Comparison of ENCODE assay signal across 27 cellular contexts in genomic region chr14:90610641-90611040, GRCh38.
DNase-seq lines count a peak whose midpoint lies in the region; ATAC-seq, FAIRE-seq and TF ChIP-seq lines count a peak whose summit lies in the region.
"Had no signal": no experiment of that assay in that cellular context is flagged by ENCODE, and none has a peak within 500 bp of the region (broad histone marks: within the 10 kb centered on the region; RNA-seq: fewer than 3 reads in every experiment).

No MANE protein-coding gene starts in this region.

- no peak for TF ChIP-seq RAD21 in H1 (IDR thresholded peaks at IDR 0.05 in 1 of 2, conservative IDR thresholded peaks at IDR 0.05 in 1 of 2; ENCODE audit: low read depth in 2 of 2, low read length in 2 of 2)
- TF ChIP-seq RAD21 in neural cell (conservative IDR thresholded peaks at IDR 0.05): peak; percentile 12

- no peak overlapping the region for H2BK15ac ChIP-seq in H1 (ENCODE audit: low read length)

- no peaks in the 10 kb centered on the region for H3K4me1 Mint-ChIP-seq in activated CD4-positive, alpha-beta T cell treated with anti-CD3 and anti-CD28 coated beads, Interleukin-2, amount 10 ng/mL, durations not matched to agents 24 days and 14 days
- peaks cover 0 to 2% (median 0%) of the 10 kb centered on the region in 7 donors for H3K4me1 Mint-ChIP-seq in naive thymus-derived CD4-positive, alpha-beta T cell
- H3K4me1 Mint-ChIP-seq: B cell; CD8-positive, alpha-beta memory T cell had no signal

- intact Hi-C loops in activated CD4-positive, alpha-beta T cell treated with anti-CD3 and anti-CD28 coated beads, Interleukin-2, amount 10 ng/mL, durations not matched to agents 24 days and 14 days (cut with micrococcal nuclease): no loop called here
- intact Hi-C loops in naive thymus-derived CD4-positive, alpha-beta T cell (cut with micrococcal nuclease): no loop called here

- no peak overlapping the region for H3K9ac ChIP-seq in H1 (replicated peaks in 1 of 4; ENCODE audit: extremely low read depth in 1 of 4, low read depth in 3 of 4, low read length in 3 of 4)
- H3K9ac ChIP-seq in neural cell (ENCODE audit: low read length): no peak overlapping the region
- H3K9ac ChIP-seq: GM23248 had no signal

- H3K36me3 Mint-ChIP-seq in activated CD4-positive, alpha-beta T cell treated with anti-CD3 and anti-CD28 coated beads, Interleukin-2, amount 10 ng/mL, durations not matched to agents 24 days and 14 days (ENCODE audit: low read depth): no peaks in the 10 kb centered on the region
- H3K36me3 Mint-ChIP-seq in naive thymus-derived CD4-positive, alpha-beta T cell: no peaks in the 10 kb centered on the region
- H3K36me3 Mint-ChIP-seq: CD8-positive, alpha-beta memory T cell had no signal

- H2AFZ ChIP-seq in H1 (ENCODE audit: low read length): no peak overlapping the region
- no peak overlapping the region for H2AFZ ChIP-seq in neural cell (ENCODE audit: low read depth, low read length)
- H2AFZ ChIP-seq: GM23248 had no signal

- H3K9me3 ChIP-seq in H1 (ENCODE audit: insufficient read depth in 2 of 2, low read depth in 1 of 2, low read length in 1 of 2): no peaks in the 10 kb centered on the region
- no peaks in the 10 kb centered on the region for H3K9me3 ChIP-seq in neural cell (ENCODE audit: low read length)
- H3K9me3 ChIP-seq in naive thymus-derived CD4-positive, alpha-beta T cell (ENCODE audit: control insufficient read depth in 2 of 3, low read length in 3 of 3): no peaks in the 10 kb centered on the region
- H3K9me3 ChIP-seq: MG63, SJSA1 had no signal

- peak overlapping the region; percentile 16; the same call in 1 of the 2 replicates for H2AK5ac ChIP-seq in H1 (ENCODE audit: low read depth, low read length)

- no peak overlapping the region for H3K18ac ChIP-seq in H1 (ENCODE audit: extremely low read depth, low read length)

- H3K4me2 ChIP-seq in H1 (ENCODE audit: insufficient read depth in 1 of 2, low read depth in 2 of 2, low read length in 2 of 2) (no peak overlapping the region), neural cell (ENCODE audit: low read length) (no peak overlapping the region)

- peaks cover 2% of the 10 kb centered on the region for H3K27me3 Mint-ChIP-seq in activated CD4-positive, alpha-beta T cell treated with anti-CD3 and anti-CD28 coated beads, Interleukin-2, amount 10 ng/mL, durations not matched to agents 24 days and 14 days
- H3K27me3 Mint-ChIP-seq in naive thymus-derived CD4-positive, alpha-beta T cell: peaks cover 0 to 6% (median 1%) of the 10 kb centered on the region in 5 donors

- H3K27me3 ChIP-seq in H1 (replicated peaks in 1 of 4; ENCODE audit: control insufficient read depth in 3 of 4, extremely low read depth in 1 of 4, insufficient read depth in 3 of 4, low read length in 3 of 4): no peaks in the 10 kb centered on the region
- no peaks in the 10 kb centered on the region for H3K27me3 ChIP-seq in neural cell (ENCODE audit: insufficient read depth, low read depth, low read length)
- H3K27me3 ChIP-seq in naive thymus-derived CD4-positive, alpha-beta T cell (ENCODE audit: control insufficient read depth in 2 of 2, insufficient read depth in 2 of 2, low read length in 2 of 2): no peaks in the 10 kb centered on the region
- H3K27me3 ChIP-seq: MG63, SJSA1 had no signal

- H3F3A ChIP-seq in neural cell (ENCODE audit: insufficient read depth, low read length, poor library complexity, severe bottlenecking): no peaks in the 10 kb centered on the region

- no peaks in the 10 kb centered on the region for H3K9me2 ChIP-seq in neural cell (ENCODE audit: insufficient read depth, low read length)

- no peak overlapping the region for H2BK12ac ChIP-seq in H1 (ENCODE audit: low read depth, low read length)

- H3K27ac Mint-ChIP-seq in activated CD4-positive, alpha-beta T cell treated with anti-CD3 and anti-CD28 coated beads, Interleukin-2, amount 10 ng/mL, durations not matched to agents 24 days and 14 days: peak overlapping the region; percentile 19
- no peak overlapping the region for H3K27ac Mint-ChIP-seq in naive thymus-derived CD4-positive, alpha-beta T cell
- H3K27ac Mint-ChIP-seq: B cell had no signal

- H2BK5ac ChIP-seq in H1 (ENCODE audit: low read depth, low read length): no peak overlapping the region

- FAIRE-seq in H1 (lab: Jason Lieb, UNC): no peak

- H3K27ac ChIP-seq in H1 (ENCODE audit: low read depth, low read length) (no peak overlapping the region), neural cell (ENCODE audit: low read length) (no peak overlapping the region)
- H3K27ac ChIP-seq in naive thymus-derived CD4-positive, alpha-beta T cell (ENCODE audit: low read depth, low read length): no peak overlapping the region
- H3K27ac ChIP-seq: 22Rv1, C4-2B, GM23248, SJSA1 had no signal

- no peak overlapping the region for H3K4me3 ChIP-seq in H1 (ENCODE audit: extremely low read depth in 1 of 4, insufficient read depth in 2 of 4, low read depth in 3 of 4, low read length in 4 of 4)
- no peak overlapping the region for H3K4me3 ChIP-seq in neural cell (ENCODE audit: low read length)
- no peak overlapping the region for H3K4me3 ChIP-seq in naive thymus-derived CD4-positive, alpha-beta T cell (ENCODE audit: low read length)
- H3K4me3 ChIP-seq: GM23248, MG63, SJSA1 had no signal

- H3K4me1 ChIP-seq in H1 (replicated peaks in 1 of 4; ENCODE audit: control insufficient read depth in 3 of 4, insufficient read depth in 4 of 4, low read length in 3 of 4): peaks cover 11 to 20% (median 14%) of the 10 kb centered on the region in 4 experiments; a peak in 6 of 7 replicates
- H3K4me1 ChIP-seq in naive thymus-derived CD4-positive, alpha-beta T cell (ENCODE audit: control insufficient read depth in 2 of 2, insufficient read depth in 2 of 2, low read length in 2 of 2): no peaks in the 10 kb centered on the region
- H3K4me1 ChIP-seq: SJSA1 had no signal

- no peak for ATAC-seq in naive thymus-derived CD4-positive, alpha-beta T cell
- ATAC-seq: HCT116 had no signal

- no peaks in the 10 kb centered on the region for H3K23me2 ChIP-seq in H1 (ENCODE audit: low read depth, low read length)

- H3K79me1 ChIP-seq in H1 (ENCODE audit: low read depth, low read length): no peaks in the 10 kb centered on the region

- H3K56ac ChIP-seq in H1 (replicated peaks; ENCODE audit: insufficient read length, low read depth, low read length): no peak overlapping the region

- TF ChIP-seq EP300 in H1 (IDR thresholded peaks at IDR 0.05; ENCODE audit: borderline replicate concordance in 1 of 2, low read depth in 2 of 2, low read length in 2 of 2): no peak
- TF ChIP-seq EP300 in neural cell (conservative IDR thresholded peaks at IDR 0.05; ENCODE audit: poor library complexity, severe bottlenecking): no peak

- no peak overlapping the region for H4K5ac ChIP-seq in H1 (ENCODE audit: insufficient read length, low read depth, low read length)

- H3K14ac ChIP-seq in H1 (ENCODE audit: insufficient read length): no peak overlapping the region

- CTCF ChIA-PET in H1 (lab: Charles Lee; ENCODE audit: partially characterized antibody): interaction anchor here (1.0 to 1.1 kb wide), 2 partner anchors 20 to 86 kb away, joined by 3 to 4 read pairs; no protein-coding TSS in a partner anchor
- CTCF ChIA-PET in naive thymus-derived CD4-positive, alpha-beta T cell (lab: Charles Lee): no interaction called here

- H3K36me3 ChIP-seq in H1 (ENCODE audit: control insufficient read depth in 2 of 4, insufficient read depth in 4 of 4, low read length in 3 of 4) (no peaks in the 10 kb centered on the region), neural cell (ENCODE audit: insufficient read depth, low read length) (peaks cover 3% of the 10 kb centered on the region)
- no peaks in the 10 kb centered on the region for H3K36me3 ChIP-seq in naive thymus-derived CD4-positive, alpha-beta T cell (ENCODE audit: control insufficient read depth in 2 of 3, insufficient read depth in 3 of 3, low read length in 3 of 3)
- H3K36me3 ChIP-seq: MG63, SJSA1 had no signal

- no peak for DNase-seq in activated CD4-positive, alpha-beta T cell treated with anti-CD3 and anti-CD28 coated beads, Interleukin-2, amount 10 ng/mL, durations not matched to agents 24 days and 14 days
- no peak for DNase-seq in activated CD4-positive, alpha-beta T cell treated with anti-CD3 and anti-CD28 coated beads for 4 hours
- no peak for DNase-seq in H1 (ENCODE audit: low read depth in 1 of 2, low spot score in 2 of 2)
- DNase-seq in GM10266 (ENCODE audit: extremely low spot score): no peak
- no peak for DNase-seq in naive thymus-derived CD4-positive, alpha-beta T cell
- no peak for DNase-seq in activated naive CD4-positive, alpha-beta T cell treated with Interleukin-2 at 50 U/mL for 16 hours
- DNase-seq: CD8-positive, alpha-beta memory T cell; DMS79 treated with DMSO at 0.1 percent for 48 hours; GM23248; IMR-90; KG1; MG63; NCI-H1105 treated with DMSO at 0.1 percent for 48 hours; NCI-H146; NCI-H1930; NCI-H2107; NCI-H446; NCI-H524 treated with DMSO at 0.1 percent for 48 hours; NCI-H774; Right ventricle myocardium superior; RPMI8226 had no signal

- WGBS in H1 (ENCODE audit: extremely low coverage in 1 of 2, insufficient coverage in 1 of 2, insufficient read length in 1 of 2, insufficient replicate concordance in 2 of 2, low coverage in 1 of 2, low lambda C conversion rate in 2 of 2, missing lambda C conversion rate in 1 of 2), 2 experiments: 82% methylated on average over 8 of the region's 8 CpGs; no CpG with 5 or more reads in 1 of the 2 experiments

- H3K4me3 Mint-ChIP-seq in activated CD4-positive, alpha-beta T cell treated with anti-CD3 and anti-CD28 coated beads, Interleukin-2, amount 10 ng/mL, durations not matched to agents 24 days and 14 days: no peak overlapping the region
- H3K4me3 Mint-ChIP-seq in naive thymus-derived CD4-positive, alpha-beta T cell: no peak overlapping the region
- H3K4me3 Mint-ChIP-seq: B cell; CD8-positive, alpha-beta memory T cell had no signal

- no peak for TF ChIP-seq POLR2A in H1 (IDR thresholded peaks at IDR 0.05; ENCODE audit: control extremely low read depth in 1 of 2, low read depth in 2 of 2, low read length in 2 of 2)

- H4K91ac ChIP-seq in H1 (replicated peaks; ENCODE audit: insufficient read length, low read length): no peak overlapping the region

- H3K4ac ChIP-seq in H1 (replicated peaks; ENCODE audit: insufficient read length, low read depth, low read length): no peak overlapping the region

- H2BK120ac ChIP-seq in H1 (replicated peaks; ENCODE audit: low read depth, low read length): no peak overlapping the region

- H3K79me2 ChIP-seq in H1 (ENCODE audit: control insufficient read depth in 1 of 2, insufficient read depth in 2 of 2, low read length in 2 of 2) (no peaks in the 10 kb centered on the region), neural cell (replicated peaks; ENCODE audit: insufficient read depth, low read length) (no peaks in the 10 kb centered on the region)

- no peaks in the 10 kb centered on the region for H4K20me1 ChIP-seq in H1 (replicated peaks in 1 of 2; ENCODE audit: control insufficient read depth in 1 of 2, insufficient read depth in 2 of 2, low read length in 2 of 2)
- H4K20me1 ChIP-seq in neural cell (ENCODE audit: insufficient read depth): no peaks in the 10 kb centered on the region

- H4K8ac ChIP-seq in H1 (ENCODE audit: extremely low read depth, insufficient read depth, low read length): no peak overlapping the region

- POLR2A ChIA-PET in H1 (lab: Charles Lee; ENCODE audit: partially characterized antibody): no interaction called here
- POLR2A ChIA-PET in naive thymus-derived CD4-positive, alpha-beta T cell (lab: Charles Lee): no interaction called here

- no peak overlapping the region for H3K23ac ChIP-seq in H1 (ENCODE audit: insufficient read length)

- no peak overlapping the region for H2BK20ac ChIP-seq in H1 (ENCODE audit: low read length)

- TF ChIP-seq CTCF in H1 (IDR thresholded peaks at IDR 0.05; ENCODE audit: control extremely low read depth in 1 of 3, insufficient read depth in 1 of 3, low read depth in 1 of 3, low read length in 3 of 3) (no peak), neural cell (IDR thresholded peaks at IDR 0.05; ENCODE audit: poor library complexity, severe bottlenecking) (peak; percentile 9), GM10266 (IDR thresholded peaks at IDR 0.05; ENCODE audit: control insufficient read depth, insufficient read depth, low read depth, missing control alignments) (no peak)

- no peaks in the 10 kb centered on the region for H3K9me3 Mint-ChIP-seq in activated CD4-positive, alpha-beta T cell treated with anti-CD3 and anti-CD28 coated beads, Interleukin-2, amount 10 ng/mL, durations not matched to agents 24 days and 14 days
- H3K9me3 Mint-ChIP-seq in naive thymus-derived CD4-positive, alpha-beta T cell: no peaks in the 10 kb centered on the region
- H3K9me3 Mint-ChIP-seq: CD8-positive, alpha-beta memory T cell had no signal
